9 cellular contexts compared by ENCODE assay signal in genomic region chr14:93085916-93086315, GRCh38. TPM values are rescaled to one million over a fixed set of nuclear protein-coding genes. Genes with fewer than 3 reads are reported as not detected.
DNase-seq lines count a peak whose midpoint lies in the region; ATAC-seq and TF ChIP-seq lines count a peak whose summit lies in the region.
"Had no signal": no experiment of that assay in that cellular context is flagged by ENCODE, and none has a peak within 500 bp of the region (broad histone marks: within the 10 kb centered on the region; RNA-seq: fewer than 3 reads in every experiment).

No MANE protein-coding gene starts in this region.

- ATAC-seq in GM18861 (IDR thresholded peaks at IDR 0.05; ENCODE audit: unreplicated experiment) (peak; percentile 12), GM21381 (IDR thresholded peaks at IDR 0.05; ENCODE audit: unreplicated experiment) (no peak)

- H3K36me3 Mint-ChIP-seq in nephron progenitor cell (ENCODE audit: low read depth), result no peaks in the 10 kb centered on the region

- H3K9me3 Mint-ChIP-seq in nephron progenitor cell, result peaks cover 3% of the 10 kb centered on the region

- H3K4me1 Mint-ChIP-seq in nephron progenitor cell, result peaks cover 52% of the 10 kb centered on the region

- DNase-seq in NCI-H460 (ENCODE audit: extremely low read depth, low read depth) (peak; percentile 41), epithelial cell of proximal tubule (ENCODE audit: low read depth) (peak; percentile 23), nephron progenitor cell (no peak), SW480 (ENCODE audit: low spot score) (no peak), activated gamma-delta T cell treated with Interleukin-2 at 50 U/mL for 16 hours (no peak), KBM-7 (no peak)
- DNase-seq: aorta had no signal

- H3K27ac Mint-ChIP-seq in nephron progenitor cell, result peak overlapping the region; percentile 59

- H3K4me3 Mint-ChIP-seq in nephron progenitor cell, result no peak overlapping the region

- in situ Hi-C loops in KBM-7 (cut with MboI; ENCODE audit: low pct_unique_long_range_greater_than_20kb, low sequenced_read_pairs), result no loop called here

- H3K4me3 ChIP-seq in epithelial cell of proximal tubule (ENCODE audit: low read depth, low read length), result no peak overlapping the region

- TF ChIP-seq CTCF in epithelial cell of proximal tubule (conservative IDR thresholded peaks at IDR 0.05; ENCODE audit: low read depth, low read length) (no peak), nephron progenitor cell (IDR thresholded peaks at IDR 0.05) (no peak)

- H3K27me3 Mint-ChIP-seq in nephron progenitor cell (ENCODE audit: low read depth, poor library complexity), result peaks cover 10% of the 10 kb centered on the region

RNA-seq across cellular contexts. Expression of gene ITPK1, which starts 29.8 kb away (rescaled TPM):
- 183 and 194 TPM in 2 replicates for total RNA-seq in NCI-H460 (2014; rRNA removed; shearing (Covaris generic))
- 140 and 167 TPM in 2 replicates for polyA plus RNA-seq in NCI-H460 (2014; cell fraction: nucleus; rRNA removed)
- 22.7 and 33.7 TPM in 2 replicates for total RNA-seq in epithelial cell of proximal tubule

Comparison
In these comparisons a context has a peak if more than half of its experiments do, and no peak if none do; other contexts are left out.
1. DNase-seq: peak in NCI-H460 (single experiment) and epithelial cell of proximal tubule (single experiment); none in nephron progenitor cell (single experiment), SW480 (single experiment), activated gamma-delta T cell treated with Interleukin-2 at 50 U/mL for 16 hours (single experiment) and KBM-7 (single experiment).